In the genomic region with DNA sequence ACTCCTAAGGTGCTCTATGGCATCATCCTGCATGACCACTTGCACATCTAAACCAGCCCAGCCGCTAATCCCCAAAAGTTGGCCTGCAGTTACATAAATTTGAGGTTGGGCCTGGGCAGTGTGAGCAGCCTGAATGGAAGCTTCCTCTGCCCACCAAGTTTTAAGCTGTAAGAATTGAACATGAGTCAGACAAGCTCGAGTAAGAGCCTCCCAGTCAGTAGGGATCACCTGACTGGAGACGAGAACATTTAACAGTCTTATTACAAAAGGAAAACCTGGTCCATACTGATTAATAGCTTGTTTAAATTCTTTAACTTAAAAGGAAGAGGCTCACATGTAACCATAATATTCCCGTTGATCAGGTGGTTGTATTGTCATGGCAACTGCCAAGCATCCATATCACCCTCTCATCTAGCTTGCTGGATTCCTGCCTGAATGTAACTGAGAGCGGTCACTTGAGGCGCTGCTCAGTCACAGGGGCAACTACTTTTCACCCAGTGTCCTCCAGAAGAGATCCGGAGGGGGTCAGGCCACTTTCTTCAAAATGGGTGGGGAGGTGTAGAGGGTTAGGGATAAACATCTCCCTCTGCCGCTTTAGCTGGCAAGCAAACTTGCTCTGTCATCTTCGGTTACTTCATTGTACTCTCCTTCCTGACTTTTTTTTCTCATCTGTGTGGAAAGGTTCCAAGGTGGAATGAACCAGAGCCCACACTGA, we compare ENCODE assay signal across 11 cellular contexts. TPM values are rescaled to one million over a fixed set of nuclear protein-coding genes. Genes with fewer than 3 reads are reported as not detected.
DNase-seq lines count a peak whose midpoint lies in the region; ATAC-seq and TF ChIP-seq lines count a peak whose summit lies in the region.
"Had no signal": no experiment of that assay in that cellular context is flagged by ENCODE, and none has a peak within 500 bp of the region (broad histone marks: within the 10 kb centered on the region; RNA-seq: fewer than 3 reads in every experiment).

No MANE protein-coding gene starts in this region.

- TF ChIP-seq RAD21 in SK-N-SH (IDR thresholded peaks at IDR 0.05; ENCODE audit: low read length) = no peak

- no peak overlapping the region for H2AK5ac ChIP-seq in mesenchymal stem cell (ENCODE audit: low read length, severe bottlenecking)

- DNase-seq in SK-N-SH (no peak), endothelial cell (ENCODE audit: low spot score) (no peak), mesenchymal stem cell (no peak), vagina (ENCODE audit: extremely low spot score in 2 of 2) (no peak), NCI-H146 treated with DMSO at 0.1 percent for 48 hours (lab: John Stamatoyannopoulos, UW; ENCODE audit: unreplicated experiment) (no peak), substantia nigra (lab: John Stamatoyannopoulos, UW) (no peak)
- DNase-seq: AML-193, NCI-H446 had no signal

- H3K36me3 ChIP-seq in SK-N-SH (replicated peaks in 1 of 2; ENCODE audit: control insufficient read depth in 1 of 2, insufficient read depth in 2 of 2, low read length in 1 of 2) = no peaks in the 10 kb centered on the region
- H3K36me3 ChIP-seq in mesenchymal stem cell (ENCODE audit: control insufficient read depth in 1 of 2, insufficient read depth in 2 of 2, low read depth in 1 of 2, low read length in 2 of 2) = no peaks in the 10 kb centered on the region
- no peaks in the 10 kb centered on the region for H3K36me3 ChIP-seq in vagina

- H3K4me3 ChIP-seq in SK-N-SH (ENCODE audit: low read depth in 2 of 2, low read length in 1 of 2) = no peak overlapping the region
- peak overlapping the region in 1 of 2 experiments; percentile 39 for H3K4me3 ChIP-seq in mesenchymal stem cell (ENCODE audit: insufficient read depth in 1 of 2, low read depth in 1 of 2, low read length in 2 of 2)
- no peak overlapping the region for H3K4me3 ChIP-seq in vagina

- no peak overlapping the region for H2BK5ac ChIP-seq in mesenchymal stem cell (ENCODE audit: low read depth, low read length, poor library complexity, severe bottlenecking)

- no peak overlapping the region for H2BK15ac ChIP-seq in mesenchymal stem cell (ENCODE audit: low read depth, poor library complexity, severe bottlenecking)

- no peak overlapping the region for H2BK120ac ChIP-seq in mesenchymal stem cell (ENCODE audit: low read depth, low read length)

- ATAC-seq in SK-N-SH treated with all-trans-retinoic acid at 6 μM for 48 hours (no peak), GM18498 (IDR thresholded peaks at IDR 0.05; ENCODE audit: unreplicated experiment) (no peak)
- ATAC-seq: activated CD4-positive, CD25-positive, alpha-beta regulatory T cell treated with anti-CD3 and anti-CD28 coated beads, Interleukin-2, amount 50 U/mL, for 24 hours had no signal

- POLR2A ChIA-PET in SK-N-SH (lab: Yijun Ruan, JAX) = no interaction called here

- H2AFZ ChIP-seq in SK-N-SH (ENCODE audit: low read depth) (no peak overlapping the region), mesenchymal stem cell (ENCODE audit: low read depth, low read length) (no peak overlapping the region)

- no peak overlapping the region for H2BK12ac ChIP-seq in mesenchymal stem cell (ENCODE audit: low read length in 2 of 2)

- H3F3A ChIP-seq in SK-N-SH (replicated peaks; ENCODE audit: insufficient read depth) = no peaks in the 10 kb centered on the region

- H3K79me2 ChIP-seq in SK-N-SH (ENCODE audit: insufficient read depth) = no peaks in the 10 kb centered on the region

- intact Hi-C loops in vagina (cut with DNase I) = no loop called here

- H3K9me2 ChIP-seq in SK-N-SH = no peaks in the 10 kb centered on the region

- peaks cover 5% of the 10 kb centered on the region for H3K27me3 Mint-ChIP-seq in endothelial cell (ENCODE audit: unreplicated experiment)

- no peaks in the 10 kb centered on the region for H4K20me1 ChIP-seq in SK-N-SH (ENCODE audit: insufficient read depth)

- H4K8ac ChIP-seq in mesenchymal stem cell (ENCODE audit: low read length) = no peak overlapping the region

- H3K4me3 Mint-ChIP-seq in endothelial cell (ENCODE audit: unreplicated experiment) = no peak overlapping the region

- H3K9me3 ChIP-seq in SK-N-SH = no peaks in the 10 kb centered on the region
- no peaks in the 10 kb centered on the region for H3K9me3 ChIP-seq in mesenchymal stem cell (ENCODE audit: control insufficient read depth, low read length)
- no peaks in the 10 kb centered on the region for H3K9me3 ChIP-seq in vagina

- no peaks in the 10 kb centered on the region for H3K9me3 Mint-ChIP-seq in endothelial cell (ENCODE audit: unreplicated experiment)

- peak overlapping the region; percentile 35; the same call in 1 of the 2 replicates for H3K4me2 ChIP-seq in SK-N-SH
- H3K4me2 ChIP-seq in mesenchymal stem cell (ENCODE audit: low read length, poor library complexity, severe bottlenecking) = no peak overlapping the region

- peak overlapping the region in 1 of 2 experiments; percentile 60; a peak in 2 of 4 replicates for H3K27ac ChIP-seq in SK-N-SH (ENCODE audit: low read depth in 2 of 2, low read length in 1 of 2)
- H3K27ac ChIP-seq in mesenchymal stem cell (ENCODE audit: low read length, poor library complexity, severe bottlenecking) = no peak overlapping the region
- H3K27ac ChIP-seq in vagina = peak overlapping the region; percentile 36
- no peak overlapping the region for H3K27ac ChIP-seq in substantia nigra (ENCODE audit: low read depth, low read length, poor library complexity, severe bottlenecking)

- H3K27ac Mint-ChIP-seq in endothelial cell (ENCODE audit: unreplicated experiment) = peak overlapping the region; percentile 61

- no peaks in the 10 kb centered on the region for H3K36me3 Mint-ChIP-seq in endothelial cell (ENCODE audit: low read depth, unreplicated experiment)

- no peaks in the 10 kb centered on the region for H3K79me1 ChIP-seq in mesenchymal stem cell (replicated peaks; ENCODE audit: low read length, poor library complexity, severe bottlenecking)

- TF ChIP-seq EP300 in SK-N-SH (IDR thresholded peaks at IDR 0.05; ENCODE audit: borderline replicate concordance in 1 of 2, low read depth in 1 of 2, low read length in 1 of 2) = no peak

- H3K23ac ChIP-seq in mesenchymal stem cell (ENCODE audit: low read length in 2 of 2) = no peak overlapping the region

- no peak overlapping the region for H4K91ac ChIP-seq in mesenchymal stem cell (ENCODE audit: low read length)

- H3K9ac ChIP-seq in SK-N-SH (peak overlapping the region; percentile 18; the same call in 1 of the 2 replicates), mesenchymal stem cell (ENCODE audit: low read length) (peak overlapping the region; percentile 64)

- no peak overlapping the region for H3K18ac ChIP-seq in mesenchymal stem cell (ENCODE audit: low read depth in 1 of 2, low read length in 2 of 2)

- 33% methylated on average over 9 of the region's 9 CpGs for WGBS in SK-N-SH (ENCODE audit: low lambda C conversion rate)
- WGBS in mesenchymal stem cell = 78% methylated on average over 8 of the region's 9 CpGs

- no peak for TF ChIP-seq POLR2A in vagina (IDR thresholded peaks at IDR 0.05)

- CTCF ChIA-PET in SK-N-SH (lab: Yijun Ruan, JAX) = interaction anchor here (1.0 to 1.2 kb wide), 3 partner anchors 8 to 15 kb away, joined by 3 to 5 read pairs (median 4); no protein-coding TSS in a partner anchor

- peaks cover 3 to 11% of the 10 kb centered on the region in 2 experiments; a peak in 2 of 4 replicates for H3K4me1 ChIP-seq in SK-N-SH (ENCODE audit: control insufficient read depth in 1 of 2, insufficient read depth in 2 of 2, low read depth in 1 of 2, low read length in 1 of 2)
- no peaks in the 10 kb centered on the region for H3K4me1 ChIP-seq in mesenchymal stem cell (ENCODE audit: control insufficient read depth, insufficient read depth, low read depth, low read length)
- H3K4me1 ChIP-seq in vagina = peaks cover 34% of the 10 kb centered on the region

- H3K27me3 ChIP-seq in SK-N-SH (ENCODE audit: insufficient read depth) = no peaks in the 10 kb centered on the region
- peaks cover 0 to 11% of the 10 kb centered on the region in 2 experiments for H3K27me3 ChIP-seq in mesenchymal stem cell (ENCODE audit: control insufficient read depth in 1 of 2, insufficient read depth in 1 of 2, low read length in 2 of 2)
- H3K27me3 ChIP-seq in vagina = no peaks in the 10 kb centered on the region

- TF ChIP-seq CTCF in SK-N-SH (IDR thresholded peaks at IDR 0.05) (peak; percentile 43), endothelial cell (IDR thresholded peaks at IDR 0.05; ENCODE audit: unreplicated experiment) (no peak), vagina (IDR thresholded peaks at IDR 0.05) (no peak)

- H3K14ac ChIP-seq in mesenchymal stem cell (ENCODE audit: low read length in 2 of 2) = no peak overlapping the region

- H3K4me1 Mint-ChIP-seq in endothelial cell (ENCODE audit: unreplicated experiment) = peaks cover 18% of the 10 kb centered on the region

- no peak overlapping the region for H3K4ac ChIP-seq in mesenchymal stem cell (ENCODE audit: low read depth in 1 of 2, low read length in 2 of 2)

TF ChIP-seq in SK-N-SH, 30 proteins besides CTCF, POLR2A, EP300 and RAD21:
- TF ChIP-seq RXRA (IDR thresholded peaks at IDR 0.05; ENCODE audit: borderline replicate concordance, low read depth) = no peak
- TF ChIP-seq NRF1 (IDR thresholded peaks at IDR 0.05; ENCODE audit: low read depth, low read length) = no peak
- no peak for TF ChIP-seq YY1 (IDR thresholded peaks at IDR 0.05; ENCODE audit: low read depth)
- no peak for TF ChIP-seq GABPA (IDR thresholded peaks at IDR 0.05; ENCODE audit: low read depth)
- TF ChIP-seq RCOR1 (IDR thresholded peaks at IDR 0.05; ENCODE audit: low read length) = no peak
- no peak for TF ChIP-seq MXI1 (IDR thresholded peaks at IDR 0.05; ENCODE audit: low read depth, low read length)
- TF ChIP-seq FOSL2 (IDR thresholded peaks at IDR 0.05; ENCODE audit: borderline replicate concordance, low read depth) = no peak

TF ChIP-seq in SK-N-SH treated with all-trans-retinoic acid at 6 μM for 48 hours, 23 proteins besides CTCF, POLR2A, EP300 and RAD21 (continues in another document):
- no peak for TF ChIP-seq ZNF70 (CRISPR knock-in tag; IDR thresholded peaks at IDR 0.05)

RNA-seq across cellular contexts. Expression of gene WDR1, which starts 56.6 kb away (rescaled TPM):
- polyA plus RNA-seq in SK-N-SH (2012; rRNA removed) = 287 and 310 TPM in 2 replicates
- 240 and 255 TPM in 2 replicates for polyA plus RNA-seq in SK-N-SH (2012; cell fraction: cytosol; rRNA removed)
- polyA plus RNA-seq in SK-N-SH (2012; cell fraction: nucleus; rRNA removed) = 297 and 306 TPM in 2 replicates
- total RNA-seq in endothelial cell (ENCODE audit: unreplicated experiment) (501 TPM), vagina (159 TPM)
- 208 TPM for polyA plus RNA-seq in mesenchymal stem cell (2013, experiment 1 of 2)
- polyA plus RNA-seq in mesenchymal stem cell (2013, experiment 2 of 2) = 215 TPM
